12 cellular contexts compared by ENCODE assay signal in genomic region chr6:10800810-10801209, GRCh38. TPM values are rescaled to one million over a fixed set of nuclear protein-coding genes. Genes with fewer than 3 reads are reported as not detected.
DNase-seq lines count a peak whose midpoint lies in the region; ATAC-seq and TF ChIP-seq lines count a peak whose summit lies in the region.
"Had no signal": no experiment of that assay in that cellular context is flagged by ENCODE, and none has a peak within 500 bp of the region (broad histone marks: within the 10 kb centered on the region; RNA-seq: fewer than 3 reads in every experiment).

No MANE protein-coding gene starts in this region.

- H3K4me1 ChIP-seq in IMR-90 (ENCODE audit: control insufficient read depth, insufficient read depth, low read length) (no peaks in the 10 kb centered on the region), right lobe of liver (no peaks in the 10 kb centered on the region)
- H3K4me1 ChIP-seq: neural progenitor cell had no signal

- H3K4ac ChIP-seq in IMR-90 (ENCODE audit: low read depth, low read length): no peak overlapping the region

- no peak overlapping the region for H2BK5ac ChIP-seq in IMR-90 (ENCODE audit: low read depth, low read length, poor library complexity, severe bottlenecking)

- H3K4me3 ChIP-seq in IMR-90 (ENCODE audit: insufficient read depth, low read depth, low read length): no peak overlapping the region
- H3K4me3 ChIP-seq in choroid plexus epithelial cell (ENCODE audit: low read depth, low read length): no peak overlapping the region
- H3K4me3 ChIP-seq in right lobe of liver: no peak overlapping the region
- H3K4me3 ChIP-seq: neural progenitor cell, SK-N-MC had no signal

- BruUV-seq in IMR-90 (replicated peaks; lab: Mats Ljungman, UMichigan): no TSS peak

- WGBS in IMR-90 (ENCODE audit: extremely low coverage in 2 of 2, insufficient read length in 1 of 2), 2 experiments: 38% methylated on average over 2 of the region's 3 CpGs; no CpG with 5 or more reads in 1 of the 2 experiments
- WGBS in right lobe of liver (ENCODE audit: insufficient coverage, low coverage, low lambda C conversion rate, missing lambda C conversion rate): 43% methylated on average over 3 of the region's 3 CpGs

- H2AFZ ChIP-seq in IMR-90 (replicated peaks; ENCODE audit: low read length, poor library complexity): no peak overlapping the region
- H2AFZ ChIP-seq: neural progenitor cell had no signal

- intact Hi-C loops in IMR-90 (cut with micrococcal nuclease) (loop anchor here (1.0 to 5.0 kb wide), 5 partner anchors 79 to 323 kb away; partner anchors contain the start of genes C6orf52, PAK1IP1 and TMEM14C), right lobe of liver (cut with DNase I) (loop anchor here in 1 of 2 donors (10.0 kb wide), 1 partner anchor 326 kb away; no protein-coding TSS in a partner anchor)

- H4K8ac ChIP-seq in IMR-90 (ENCODE audit: low read depth in 2 of 2, low read length in 2 of 2): no peak overlapping the region

- no peaks in the 10 kb centered on the region for H3K79me1 ChIP-seq in IMR-90 (ENCODE audit: low read depth in 1 of 2, low read length in 2 of 2)

- TF ChIP-seq POLR2A in IMR-90 (IDR thresholded peaks at IDR 0.05; ENCODE audit: low read depth, low read length) (no peak), right lobe of liver (IDR thresholded peaks at IDR 0.05) (no peak)

- H3K4me2 ChIP-seq in IMR-90 (ENCODE audit: low read depth, low read length): no peak overlapping the region
- H3K4me2 ChIP-seq: neural progenitor cell had no signal

- peak; percentile 77 for ATAC-seq in IMR-90 (ENCODE audit: low read depth)
- ATAC-seq in right lobe of liver: peak; percentile 37 to 95 (median 56)

- DNase-seq in DMS53 treated with DMSO at 0.1 percent for 48 hours (lab: John Stamatoyannopoulos, UW; ENCODE audit: unreplicated experiment): peak; percentile 51
- peak; percentile 60 for DNase-seq in IMR-90
- peak; percentile 55 for DNase-seq in choroid plexus epithelial cell (ENCODE audit: low read depth)
- DNase-seq in right lobe of liver: no peak
- DNase-seq in DMS 273 (lab: John Stamatoyannopoulos, UW; ENCODE audit: unreplicated experiment): no peak
- DNase-seq in NCI-H82 treated with DMSO at 0.1 percent for 48 hours (lab: John Stamatoyannopoulos, UW; ENCODE audit: unreplicated experiment): no peak
- DNase-seq in HT-29 (ENCODE audit: low spot score): no peak
- DNase-seq in putamen (ENCODE audit: low spot score): no peak
- DNase-seq: NCI-H524 treated with DMSO at 0.1 percent for 48 hours had no signal

- H2AK5ac ChIP-seq in IMR-90 (ENCODE audit: low read depth, low read length): no peak overlapping the region

- H3K9me3 ChIP-seq in IMR-90 (ENCODE audit: control insufficient read depth, insufficient read depth, low read length): no peaks in the 10 kb centered on the region
- no peaks in the 10 kb centered on the region for H3K9me3 ChIP-seq in right lobe of liver

- no peak for TF ChIP-seq RAD21 in IMR-90 (IDR thresholded peaks at IDR 0.05; ENCODE audit: low read length)

- H3K18ac ChIP-seq in IMR-90 (ENCODE audit: low read depth, low read length): no peak overlapping the region

- H2BK15ac ChIP-seq in IMR-90 (ENCODE audit: low read depth, low read length): no peak overlapping the region

- dilution Hi-C loops in IMR-90 (cut with HindIII; ENCODE audit: low sequenced_read_pairs, unreplicated experiment): no loop called here

- H3K36me3 ChIP-seq in IMR-90 (ENCODE audit: control insufficient read depth, insufficient read depth, low read length) (no peaks in the 10 kb centered on the region), right lobe of liver (no peaks in the 10 kb centered on the region)
- H3K36me3 ChIP-seq: neural progenitor cell had no signal

- CTCF ChIA-PET in IMR-90 (lab: Yijun Ruan, JAX): interaction anchor here (0.6 to 1.0 kb wide), 6 partner anchors 18 to 322 kb away, joined by 3 to 9 read pairs (median 3); no protein-coding TSS in a partner anchor

- H3K56ac ChIP-seq in IMR-90 (ENCODE audit: extremely low read depth, insufficient read depth, low read length): no peak overlapping the region

- POLR2A ChIA-PET in IMR-90 (lab: Charles Lee; ENCODE audit: unreplicated experiment): no interaction called here

- TF ChIP-seq CTCF in IMR-90 (conservative IDR thresholded peaks at IDR 0.05; ENCODE audit: low read depth, low read length) (no peak), choroid plexus epithelial cell (conservative IDR thresholded peaks at IDR 0.05; ENCODE audit: low read depth, low read length) (no peak), right lobe of liver (IDR thresholded peaks at IDR 0.05) (no peak)

- H3K27me3 ChIP-seq in IMR-90 (ENCODE audit: control insufficient read depth, insufficient read depth, low read length) (no peaks in the 10 kb centered on the region), right lobe of liver (no peaks in the 10 kb centered on the region)
- H3K27me3 ChIP-seq: neural progenitor cell had no signal

- H3K27ac ChIP-seq in IMR-90 (ENCODE audit: insufficient read depth, low read length) (no peak overlapping the region), right lobe of liver (no peak overlapping the region)
- H3K27ac ChIP-seq: neural progenitor cell, SK-N-MC had no signal

- no peaks in the 10 kb centered on the region for H3K9me1 ChIP-seq in IMR-90 (ENCODE audit: insufficient read depth, low read length)

- H2BK120ac ChIP-seq in IMR-90 (ENCODE audit: low read depth, low read length): no peak overlapping the region

- no peak overlapping the region for H3K23ac ChIP-seq in IMR-90 (ENCODE audit: low read depth, low read length)

- no peak overlapping the region for H2AK9ac ChIP-seq in IMR-90 (replicated peaks; ENCODE audit: low read depth, low read length, poor library complexity)

- H4K91ac ChIP-seq in IMR-90 (ENCODE audit: insufficient read depth, low read depth, low read length): no peak overlapping the region

- H3K14ac ChIP-seq in IMR-90 (replicated peaks; ENCODE audit: low read depth, low read length): no peak overlapping the region

- no peak overlapping the region for H2BK20ac ChIP-seq in IMR-90 (ENCODE audit: low read depth, low read length)

- in situ Hi-C loops in IMR-90 (cut with MboI; ENCODE audit: low sequenced_read_pairs): loop anchor here (5.0 kb wide), 1 partner anchor 324 kb away; no protein-coding TSS in a partner anchor

- H3K9ac ChIP-seq in IMR-90 (ENCODE audit: low read depth, low read length): no peak overlapping the region
- H3K9ac ChIP-seq: neural progenitor cell had no signal

- no peak overlapping the region for H4K5ac ChIP-seq in IMR-90 (ENCODE audit: low read depth, low read length)

- no peaks in the 10 kb centered on the region for H4K20me1 ChIP-seq in IMR-90 (ENCODE audit: insufficient read depth, low read length)

TF ChIP-seq in IMR-90, 13 proteins besides CTCF, POLR2A, EP300 and RAD21:
- TF ChIP-seq MAFK (IDR thresholded peaks at IDR 0.05; ENCODE audit: low read depth, low read length) (peak; percentile 68; the same call in 1 of the 2 replicates), ELK1 (IDR thresholded peaks at IDR 0.05; ENCODE audit: borderline replicate concordance, low read depth, low read length) (no peak), RCOR1 (IDR thresholded peaks at IDR 0.05; ENCODE audit: insufficient replicate concordance, low read length) (no peak), CEBPB (IDR thresholded peaks at IDR 0.05; ENCODE audit: low read depth, low read length) (peak; percentile 79), FOS (IDR thresholded peaks at IDR 0.05; ENCODE audit: low read depth, low read length) (peak; percentile 70)
TF ChIP-seq in IMR-90: peak in this region for 3.

RNA-seq across cellular contexts. Expression of gene MAK, which starts 37.5 kb away (rescaled TPM):
- under 0.01 TPM in 1 of 2 replicates, not detected in the other for total RNA-seq in IMR-90 (2012; rRNA removed)
- polyA plus RNA-seq in IMR-90 (2012; rRNA removed): not detected in 2 replicates
- polyA plus RNA-seq in IMR-90 (2012; cell fraction: cytosol; rRNA removed): not detected in 2 replicates
- not detected in 2 replicates for polyA plus RNA-seq in IMR-90 (2012; cell fraction: nucleus; rRNA removed; ENCODE audit: low replicate concordance)
- under 1 TPM in 3 of 6 experiments, not detected in 3; 0.12 to 0.18 (median 0.15) TPM for total RNA-seq in right lobe of liver
- 0.05 TPM in 1 of 2 replicates, not detected in the other for total RNA-seq in HT-29 (2014; rRNA removed; shearing (Covaris generic))
- polyA plus RNA-seq: BJ had no signal

RNA-seq across cellular contexts. Expression of gene TMEM14B, which starts 53.2 kb away (rescaled TPM):
- total RNA-seq in IMR-90 (2012; rRNA removed) (66.5 and 158 TPM in 2 replicates), right lobe of liver (10 to 100 TPM; 32.6 to 49.8 (median 43.5) TPM)
- polyA plus RNA-seq in IMR-90 (2012; rRNA removed): 80.5 and 81.4 TPM in 2 replicates
- 55.5 and 59.7 TPM in 2 replicates for polyA plus RNA-seq in IMR-90 (2012; cell fraction: cytosol; rRNA removed)
- polyA plus RNA-seq in IMR-90 (2012; cell fraction: nucleus; rRNA removed; ENCODE audit: low replicate concordance): 15.6 and 52.6 TPM in 2 replicates
- total RNA-seq in HT-29 (2014; rRNA removed; shearing (Covaris generic)): 95.8 and 97.9 TPM in 2 replicates

Comparison
In these comparisons a context has a peak if more than half of its experiments do, and no peak if none do; other contexts are left out.
1. DNase-seq: peak in DMS53 treated with DMSO at 0.1 percent for 48 hours (single experiment), IMR-90 (single experiment) and choroid plexus epithelial cell (single experiment); none in right lobe of liver (0 of 3), DMS 273 (single experiment), NCI-H82 treated with DMSO at 0.1 percent for 48 hours (single experiment), HT-29 (single experiment) and putamen (single experiment).